1 cellular context compared by ENCODE assay signal in the genomic region with DNA sequence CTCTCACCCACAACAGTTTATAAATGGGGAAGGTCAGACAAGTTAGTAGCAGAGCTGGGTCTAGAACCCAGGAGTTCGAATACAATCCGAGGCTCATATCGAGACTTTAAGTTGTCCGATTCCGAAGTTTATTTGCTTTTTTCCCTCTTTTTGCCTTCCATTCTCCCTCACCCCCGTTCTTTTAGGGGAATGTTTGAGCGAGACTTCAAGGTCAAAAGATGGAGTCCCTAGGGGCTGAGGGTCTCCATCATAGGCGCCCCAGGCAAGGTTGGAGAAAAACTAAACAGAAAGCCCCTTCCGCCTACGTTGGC.
TF ChIP-seq lines count a peak whose summit lies in the region.

No MANE protein-coding gene starts in this region.

TF ChIP-seq in HepG2, 621 proteins besides CTCF, POLR2A, EP300 and RAD21 (continued from another document):
- 0 out of 2 replicates have a peak, but pooled peaks have one; percentile 42 for TF ChIP-seq ZNF142 (CRISPR knock-in tag; IDR thresholded peaks at IDR 0.05)
- TF ChIP-seq GATA4 (IDR thresholded peaks at IDR 0.05; ENCODE audit: borderline replicate concordance, low read depth) = no peak
- no peak for TF ChIP-seq GRHL1 (CRISPR knock-in tag; conservative IDR thresholded peaks at IDR 0.05)
- TF ChIP-seq ZNF333 (CRISPR knock-in tag; IDR thresholded peaks at IDR 0.05; ENCODE audit: borderline replicate concordance) = no peak
- TF ChIP-seq GLI4 (CRISPR knock-in tag; IDR thresholded peaks at IDR 0.05; ENCODE audit: borderline replicate concordance) = 0 out of 2 replicates have a peak, but pooled peaks have one; percentile 4
- no peak for TF ChIP-seq TRIM22 (IDR thresholded peaks at IDR 0.05)
- TF ChIP-seq MYPOP (CRISPR knock-in tag; IDR thresholded peaks at IDR 0.05) = 0 out of 2 replicates have a peak, but pooled peaks have one; percentile 5
- no peak for TF ChIP-seq ZNF274 (CRISPR knock-in tag; IDR thresholded peaks at IDR 0.05)
